Comparison of ENCODE assay signal across 9 cellular contexts in genomic region chr20:24948939-24949679, GRCh38. TPM values are rescaled to one million over a fixed set of nuclear protein-coding genes. Genes with fewer than 3 reads are reported as not detected.
DNase-seq lines count a peak whose midpoint lies in the region; ATAC-seq and TF ChIP-seq lines count a peak whose summit lies in the region.
"Had no signal": no experiment of that assay in that cellular context is flagged by ENCODE, and none has a peak within 500 bp of the region (broad histone marks: within the 10 kb centered on the region; RNA-seq: fewer than 3 reads in every experiment).

Gene CST7 (plus strand): TSS chr20:24949269. CDS start chr20:24949506, 237 bp downstream.

- CTCF ChIA-PET in MCF 10A (lab: Yijun Ruan, JAX), result interaction anchor here (0.6 to 1.4 kb wide), 2 partner anchors 18 to 1314 kb away, joined by 3 to 7 read pairs; no protein-coding TSS in a partner anchor

- peaks cover 0 to 3% of the 10 kb centered on the region in 2 donors for H3K27me3 ChIP-seq in breast epithelium

- H3K9me3 Mint-ChIP-seq in MCF 10A (ENCODE audit: unreplicated experiment), result peaks cover 9% of the 10 kb centered on the region
- no peaks in the 10 kb centered on the region for H3K9me3 Mint-ChIP-seq in endothelial cell (ENCODE audit: unreplicated experiment)

- no peak within 1 kb of the TSS for H3K4me3 Mint-ChIP-seq in MCF 10A (ENCODE audit: unreplicated experiment)
- H3K4me3 Mint-ChIP-seq in endothelial cell (ENCODE audit: unreplicated experiment), result no peak within 1 kb of the TSS

- no peaks in the 10 kb centered on the region for H3K36me3 ChIP-seq in breast epithelium

- H3K27ac ChIP-seq in breast epithelium (peak within 1 kb of the TSS in 1 of 2 donors; percentile 19), coronary artery (peak within 1 kb of the TSS in 1 of 2 donors; percentile 45)

- H3K4me1 ChIP-seq in breast epithelium, result no peaks in the 10 kb centered on the region

- H3K4me1 Mint-ChIP-seq in MCF 10A (ENCODE audit: insufficient read depth, unreplicated experiment) (no peaks in the 10 kb centered on the region), endothelial cell (ENCODE audit: unreplicated experiment) (no peaks in the 10 kb centered on the region)

- H3K4me3 ChIP-seq in breast epithelium, result peak within 1 kb of the TSS; percentile 8 to 26 (median 9)
- peak within 1 kb of the TSS; percentile 48 for H3K4me3 ChIP-seq in coronary artery

- POLR2A ChIA-PET in MCF 10A (lab: Yijun Ruan, JAX), result no interaction called here

- peak; percentile 90 to 91 for ATAC-seq in activated CD4-positive, CD25-positive, alpha-beta regulatory T cell treated with anti-CD3 and anti-CD28 coated beads, Interleukin-2, amount 50 U/mL, for 24 hours

- intact Hi-C loops in breast epithelium (cut with DNase I; ENCODE audit: low total_unique reads) (no loop called here), MCF 10A (cut with micrococcal nuclease) (no loop called here)

- DNase-seq in breast epithelium (ENCODE audit: low spot score in 2 of 2) (no peak), MCF 10A (ENCODE audit: unreplicated experiment) (no peak), coronary artery (ENCODE audit: low spot score) (peak; percentile 72), AG08396 (ENCODE audit: low spot score) (no peak), endothelial cell (ENCODE audit: low spot score) (no peak), NCI-H526 (lab: John Stamatoyannopoulos, UW) (no peak)
- DNase-seq in stimulated activated CD4-positive, alpha-beta T cell treated with anti-CD3 and anti-CD28 coated beads, Interleukin-1b, Interleukin-23, amount 100 ng/mL, for 48 hours, result peak; percentile 85

- no peak for TF ChIP-seq CTCF in breast epithelium (IDR thresholded peaks at IDR 0.05)
- no peak for TF ChIP-seq CTCF in MCF 10A (IDR thresholded peaks at IDR 0.05; ENCODE audit: unreplicated experiment)
- no peak for TF ChIP-seq CTCF in coronary artery (IDR thresholded peaks at IDR 0.05)
- no peak for TF ChIP-seq CTCF in endothelial cell (IDR thresholded peaks at IDR 0.05; ENCODE audit: unreplicated experiment)

- H3K27me3 Mint-ChIP-seq in MCF 10A (ENCODE audit: insufficient read depth, unreplicated experiment) (no peaks in the 10 kb centered on the region), endothelial cell (ENCODE audit: unreplicated experiment) (peaks cover 10% of the 10 kb centered on the region)

- H3K27ac Mint-ChIP-seq in MCF 10A (ENCODE audit: low read depth, unreplicated experiment) (no peak within 1 kb of the TSS), endothelial cell (ENCODE audit: unreplicated experiment) (no peak within 1 kb of the TSS)

- BruUV-seq in MCF 10A (replicated peaks; lab: Mats Ljungman, UMichigan), result no TSS peak

- no peak for TF ChIP-seq POLR2A in breast epithelium (IDR thresholded peaks at IDR 0.05)

- peaks cover 4% of the 10 kb centered on the region for H3K36me3 Mint-ChIP-seq in MCF 10A (ENCODE audit: insufficient read depth, unreplicated experiment)
- H3K36me3 Mint-ChIP-seq in endothelial cell (ENCODE audit: low read depth, unreplicated experiment), result no peaks in the 10 kb centered on the region

- peaks cover 6 to 7% of the 10 kb centered on the region in 2 donors for H3K9me3 ChIP-seq in breast epithelium

RNA-seq across cellular contexts. Expression of gene CST7, which starts in this region (rescaled TPM):
- 1 to 10 TPM in 2 of 3 donors, under 1 TPM in 1; 0.33 to 2.5 (median 1.8) TPM for total RNA-seq in breast epithelium
- total RNA-seq in MCF 10A (2022), result not detected in 2 replicates
- not detected for total RNA-seq in endothelial cell (ENCODE audit: unreplicated experiment)
- total RNA-seq: kidney epithelial cell had no signal

Comparison
In these comparisons a context has a peak if more than half of its experiments do, and no peak if none do; other contexts are left out.
1. DNase-seq: peak in coronary artery (single experiment) and stimulated activated CD4-positive, alpha-beta T cell treated with anti-CD3 and anti-CD28 coated beads, Interleukin-1b, Interleukin-23, amount 100 ng/mL, for 48 hours (single experiment); none in breast epithelium (0 of 2), MCF 10A (single experiment), AG08396 (single experiment), endothelial cell (single experiment) and NCI-H526 (0 of 2).